Comparison of ENCODE assay signal across 1 cellular context in genomic region chr3:101680466-101680865, GRCh38.
TF ChIP-seq lines count a peak whose summit lies in the region.

No MANE protein-coding gene starts in this region.

TF ChIP-seq in HepG2, 621 proteins besides CTCF, POLR2A, EP300 and RAD21:
- TF ChIP-seq ZNF468 (CRISPR knock-in tag; IDR thresholded peaks at IDR 0.05) (no peak), ARID3A (IDR thresholded peaks at IDR 0.05; ENCODE audit: low read depth, low read length) (no peak), RBFOX2 (IDR thresholded peaks at IDR 0.05; ENCODE audit: low read depth, low read length) (0 out of 2 replicates have a peak, but pooled peaks have one; percentile 55), ZNF839 (CRISPR knock-in tag; IDR thresholded peaks at IDR 0.05; ENCODE audit: borderline replicate concordance) (no peak), CERS6 (CRISPR knock-in tag; IDR thresholded peaks at IDR 0.05) (no peak), ZNF747 (CRISPR knock-in tag; IDR thresholded peaks at IDR 0.05; ENCODE audit: borderline replicate concordance) (no peak)
